Comparison of ENCODE assay signal across 10 cellular contexts in genomic region chr2:171409436-171409971, GRCh38. TPM values are rescaled to one million over a fixed set of nuclear protein-coding genes. Genes with fewer than 3 reads are reported as not detected.
DNase-seq lines count a peak whose midpoint lies in the region; ATAC-seq, FAIRE-seq and TF ChIP-seq lines count a peak whose summit lies in the region.
"Had no signal": no experiment of that assay in that cellular context is flagged by ENCODE, and none has a peak within 500 bp of the region (broad histone marks: within the 10 kb centered on the region; RNA-seq: fewer than 3 reads in every experiment).

No MANE protein-coding gene starts in this region.

- intact Hi-C loops in endothelial cell of umbilical vein (cut with micrococcal nuclease) (no loop called here), left cardiac atrium (cut with DNase I) (no loop called here)

- in situ Hi-C loops in GM13977 (cut with MboI; ENCODE audit: low pct_unique_long_range_greater_than_20kb, low sequenced_read_pairs, unreplicated experiment) = no loop called here

- no peaks in the 10 kb centered on the region for H3K4me1 ChIP-seq in NT2/D1 (ENCODE audit: insufficient read depth, insufficient read length)
- H3K4me1 ChIP-seq in endothelial cell of umbilical vein (ENCODE audit: control insufficient read depth, extremely low read depth, insufficient read depth, low read length) = peaks cover 35% of the 10 kb centered on the region

- BruUV-seq in endothelial cell of umbilical vein (replicated peaks; lab: Mats Ljungman, UMichigan) = no TSS peak

- no peak for ATAC-seq in HG03439 (IDR thresholded peaks at IDR 0.05; ENCODE audit: unreplicated experiment)
- ATAC-seq in HG03159 (IDR thresholded peaks at IDR 0.05; ENCODE audit: unreplicated experiment) = no peak
- no peak for ATAC-seq in left cardiac atrium
- ATAC-seq: HCT116 had no signal

- no peak overlapping the region for H3K9ac ChIP-seq in NT2/D1 (ENCODE audit: insufficient read length, low read depth)
- peak overlapping the region; percentile 17 for H3K9ac ChIP-seq in endothelial cell of umbilical vein (replicated peaks; ENCODE audit: extremely low read depth, insufficient read depth, low read length)

- H3K79me2 ChIP-seq in endothelial cell of umbilical vein (ENCODE audit: control insufficient read depth, insufficient read depth, low read length) = peaks cover 7% of the 10 kb centered on the region

- H3K4me2 ChIP-seq in endothelial cell of umbilical vein (ENCODE audit: insufficient read depth, low read length) = peak overlapping the region; percentile 2

- no peak for FAIRE-seq in endothelial cell of umbilical vein (lab: Jason Lieb, UNC)

- H3K27ac ChIP-seq in endothelial cell of umbilical vein (ENCODE audit: insufficient read depth, low read depth, low read length) = no peak overlapping the region

- H3K36me3 ChIP-seq in NT2/D1 (ENCODE audit: insufficient read depth, insufficient read length, low read length) (peaks cover 6% of the 10 kb centered on the region), endothelial cell of umbilical vein (ENCODE audit: control insufficient read depth in 2 of 2, extremely low read depth in 1 of 2, insufficient read depth in 2 of 2, low read length in 2 of 2) (no peaks in the 10 kb centered on the region)

- H3K4me3 Mint-ChIP-seq in neural crest cell = no peak overlapping the region

- H3K4me3 ChIP-seq in NT2/D1 (ENCODE audit: insufficient read length, low read depth) (no peak overlapping the region), endothelial cell of umbilical vein (replicated peaks in 1 of 3; ENCODE audit: insufficient read depth in 1 of 3, low read depth in 1 of 3, low read length in 3 of 3) (no peak overlapping the region)
- H3K4me3 ChIP-seq: lung had no signal

- POLR2A ChIA-PET in endothelial cell of umbilical vein (lab: Charles Lee) = no interaction called here

- CTCF ChIA-PET in endothelial cell of umbilical vein (lab: Charles Lee) = interaction anchor here (1.3 kb wide), 1 partner anchor 13 kb away, joined by 3 read pairs; no protein-coding TSS in a partner anchor

- H3K9me3 ChIP-seq in NT2/D1 (ENCODE audit: insufficient read depth, low read length) (no peaks in the 10 kb centered on the region), endothelial cell of umbilical vein (replicated peaks; ENCODE audit: control insufficient read depth, insufficient read depth, low read length) (no peaks in the 10 kb centered on the region)

- H4K20me1 ChIP-seq in endothelial cell of umbilical vein (replicated peaks; ENCODE audit: control insufficient read depth, extremely low read depth, insufficient read depth, low read length) = no peaks in the 10 kb centered on the region

- peak overlapping the region; percentile 53 for H3K27ac Mint-ChIP-seq in neural crest cell (ENCODE audit: unreplicated experiment)

- H3K9me3 Mint-ChIP-seq in neural crest cell = no peaks in the 10 kb centered on the region

- peaks cover 2% of the 10 kb centered on the region for H3K36me3 Mint-ChIP-seq in neural crest cell (ENCODE audit: low read depth)

- H2AFZ ChIP-seq in endothelial cell of umbilical vein (ENCODE audit: low read depth, low read length) = peak overlapping the region; percentile 9

- dilution Hi-C loops in endothelial cell of umbilical vein (cut with MboI; ENCODE audit: extremely low pct_ligation_motif_present, low sequenced_read_pairs) = no loop called here

- peak; percentile 81 for DNase-seq in ELF-1 (ENCODE audit: low read depth, low spot score)
- DNase-seq in NT2/D1 (ENCODE audit: low read depth, low spot score) = peak; percentile 15
- peak; percentile 19 for DNase-seq in endothelial cell of umbilical vein (ENCODE audit: low read depth, low spot score)
- no peak for DNase-seq in neural crest cell (ENCODE audit: low read depth, low spot score)
- no peak for DNase-seq in GM13977 (ENCODE audit: low spot score)
- no peak for DNase-seq in left cardiac atrium

- peaks cover 14% of the 10 kb centered on the region for H3K4me1 Mint-ChIP-seq in neural crest cell

- TF ChIP-seq CTCF in endothelial cell of umbilical vein (IDR thresholded peaks at IDR 0.05; ENCODE audit: extremely low read depth in 1 of 2, insufficient read depth in 1 of 2, low read depth in 1 of 2, low read length in 2 of 2) (no peak), neural crest cell (conservative IDR thresholded peaks at IDR 0.05) (no peak), GM13977 (IDR thresholded peaks at IDR 0.05; ENCODE audit: extremely low read depth, insufficient read depth, missing control alignments) (no peak)

- no peaks in the 10 kb centered on the region for H3K27me3 Mint-ChIP-seq in neural crest cell (ENCODE audit: low read depth)

- no peak for TF ChIP-seq POLR2A in endothelial cell of umbilical vein (IDR thresholded peaks at IDR 0.05; ENCODE audit: low read depth, low read length)

- H3K27me3 ChIP-seq in NT2/D1 (ENCODE audit: insufficient read depth, insufficient read length) (no peaks in the 10 kb centered on the region), endothelial cell of umbilical vein (ENCODE audit: control insufficient read depth in 2 of 2, insufficient read depth in 2 of 2, low read length in 2 of 2) (no peaks in the 10 kb centered on the region)

- H3K9me1 ChIP-seq in endothelial cell of umbilical vein (replicated peaks; ENCODE audit: control insufficient read depth, extremely low read depth, insufficient read depth, low read length) = no peaks in the 10 kb centered on the region

TF ChIP-seq in endothelial cell of umbilical vein, 7 proteins besides CTCF, POLR2A, EP300 and RAD21:
- no peak for TF ChIP-seq GATA2 (IDR thresholded peaks at IDR 0.05; ENCODE audit: insufficient read depth, insufficient read length, low read depth, low read length)
- no peak for TF ChIP-seq MAX (IDR thresholded peaks at IDR 0.05; ENCODE audit: insufficient read depth, insufficient read length)
- TF ChIP-seq JUN (IDR thresholded peaks at IDR 0.05; ENCODE audit: borderline replicate concordance, insufficient read depth, insufficient read length, low read depth) = no peak
- no peak for TF ChIP-seq EZH2 (IDR thresholded peaks at IDR 0.05; ENCODE audit: borderline replicate concordance, low read depth, low read length, severe bottlenecking)
- no peak for TF ChIP-seq FOS (IDR thresholded peaks at IDR 0.05; ENCODE audit: borderline replicate concordance, insufficient read depth, low read length)
- no peak for TF ChIP-seq MYC (IDR thresholded peaks at IDR 0.05; ENCODE audit: low read depth, low read length)
- no peak for TF ChIP-seq POLR2AphosphoS5 (IDR thresholded peaks at IDR 0.05; ENCODE audit: insufficient read depth, low read depth, low read length)

RNA-seq across cellular contexts. Expression of gene METTL8, which starts 24.3 kb away (rescaled TPM):
- total RNA-seq in endothelial cell of umbilical vein = 20.2 and 25.0 TPM in 2 replicates
- 4.6 and 7.0 TPM in 2 replicates for polyA plus RNA-seq in endothelial cell of umbilical vein
- polyA plus RNA-seq in endothelial cell of umbilical vein (2011; cell fraction: cytosol; rRNA removed) = 8.3 and 8.8 TPM in 2 replicates
- 10.4 and 13.7 TPM in 2 replicates for polyA plus RNA-seq in endothelial cell of umbilical vein (2011; cell fraction: nucleus; rRNA removed)
- polyA plus RNA-seq in endothelial cell of umbilical vein (2012) = 27.3 and 34.5 TPM in 2 replicates
- polyA minus RNA-seq in endothelial cell of umbilical vein = 8.4 and 8.7 TPM in 2 replicates
- 6.3 TPM for polyA minus RNA-seq in endothelial cell of umbilical vein (2011; cell fraction: cytosol; rRNA and poly(A)+ RNA removed)
- polyA minus RNA-seq in endothelial cell of umbilical vein (2011; cell fraction: nucleus; rRNA and poly(A)+ RNA removed) = 9.4 and 13.3 TPM in 2 replicates
- 21.6 and 27.7 TPM in 2 replicates for total RNA-seq in neural crest cell
- 10 to 100 TPM; 10.2 to 13.3 TPM for total RNA-seq in left cardiac atrium

RNA-seq across cellular contexts. Expression of gene DCAF17, which starts 24.5 kb away (rescaled TPM):
- total RNA-seq in endothelial cell of umbilical vein (14.9 and 15.0 TPM in 2 replicates), neural crest cell (21.6 and 22.4 TPM in 2 replicates), left cardiac atrium (10 to 100 TPM in 1 of 2 donors, 1 to 10 TPM in 1; 6.0 to 10.7 TPM)
- polyA plus RNA-seq in endothelial cell of umbilical vein = 4.4 and 4.6 TPM in 2 replicates
- 4.3 and 4.7 TPM in 2 replicates for polyA plus RNA-seq in endothelial cell of umbilical vein (2011; cell fraction: cytosol; rRNA removed)
- polyA plus RNA-seq in endothelial cell of umbilical vein (2011; cell fraction: nucleus; rRNA removed) = 15.1 and 18.3 TPM in 2 replicates
- polyA plus RNA-seq in endothelial cell of umbilical vein (2012) = 11.3 and 11.4 TPM in 2 replicates
- 11.1 and 12.1 TPM in 2 replicates for polyA minus RNA-seq in endothelial cell of umbilical vein
- 6.3 TPM for polyA minus RNA-seq in endothelial cell of umbilical vein (2011; cell fraction: cytosol; rRNA and poly(A)+ RNA removed)
- polyA minus RNA-seq in endothelial cell of umbilical vein (2011; cell fraction: nucleus; rRNA and poly(A)+ RNA removed) = 13.9 and 19.2 TPM in 2 replicates

Comparison
In these comparisons a context has a peak if more than half of its experiments do, and no peak if none do; other contexts are left out.
1. DNase-seq: peak in ELF-1 (single experiment), NT2/D1 (single experiment) and endothelial cell of umbilical vein (single experiment); none in neural crest cell (single experiment), GM13977 (single experiment) and left cardiac atrium (single experiment).